Comparison of ENCODE assay signal across 9 cellular contexts in genomic region chr15:63276342-63277043, GRCh38. TPM values are rescaled to one million over a fixed set of nuclear protein-coding genes. Genes with fewer than 3 reads are reported as not detected.
DNase-seq lines count a peak whose midpoint lies in the region; ATAC-seq, FAIRE-seq and TF ChIP-seq lines count a peak whose summit lies in the region.
"Had no signal": no experiment of that assay in that cellular context is flagged by ENCODE, and none has a peak within 500 bp of the region (broad histone marks: within the 10 kb centered on the region; RNA-seq: fewer than 3 reads in every experiment).

No MANE protein-coding gene starts in this region.

- CTCF ChIA-PET in OCI-LY7 (lab: Charles Lee; ENCODE audit: unreplicated experiment), result interaction anchor here (1.4 kb wide), 1 partner anchor 12 kb away, joined by 4 read pairs; no protein-coding TSS in a partner anchor
- CTCF ChIA-PET in endothelial cell of umbilical vein (lab: Charles Lee), result interaction anchor here (0.7 to 3.8 kb wide), 8 partner anchors 21 to 229 kb away, joined by 3 to 12 read pairs (median 4); partner anchors contain the start of gene RPS27L

- H3K9me2 ChIP-seq in OCI-LY7 (ENCODE audit: insufficient read depth, low read length), result no peaks in the 10 kb centered on the region

- H3K4me3 ChIP-seq in OCI-LY7 (ENCODE audit: low read depth, low read length, poor library complexity, severe bottlenecking) (peak overlapping the region; percentile 68), endothelial cell of umbilical vein (replicated peaks in 1 of 3; ENCODE audit: insufficient read depth in 1 of 3, low read depth in 1 of 3, low read length in 3 of 3) (peak overlapping the region; percentile 31 to 85 (median 60))

- H3K4me1 Mint-ChIP-seq in neural crest cell, result peaks cover 32% of the 10 kb centered on the region

- POLR2A ChIA-PET in OCI-LY7 (lab: Charles Lee), result interaction anchor here (0.7 to 2.4 kb wide), 5 partner anchors 10 to 119 kb away, joined by 3 to 8 read pairs (median 5); partner anchors contain the start of gene RPS27L
- POLR2A ChIA-PET in endothelial cell of umbilical vein (lab: Charles Lee), result interaction anchor here (0.7 to 1.1 kb wide), 4 partner anchors 32 to 165 kb away, joined by 4 to 9 read pairs (median 4); no protein-coding TSS in a partner anchor

- H3K27me3 Mint-ChIP-seq in neural crest cell (ENCODE audit: low read depth), result no peaks in the 10 kb centered on the region

- FAIRE-seq in endothelial cell of umbilical vein (lab: Jason Lieb, UNC), result no peak

- H3K9me3 ChIP-seq in OCI-LY7 (ENCODE audit: low read length), result no peaks in the 10 kb centered on the region
- H3K9me3 ChIP-seq in endothelial cell of umbilical vein (replicated peaks; ENCODE audit: control insufficient read depth, insufficient read depth, low read length), result no peaks in the 10 kb centered on the region

- no peaks in the 10 kb centered on the region for H3K27me3 ChIP-seq in endothelial cell of umbilical vein (ENCODE audit: control insufficient read depth in 2 of 2, insufficient read depth in 2 of 2, low read length in 2 of 2)

- no peak overlapping the region for H3K27ac Mint-ChIP-seq in neural crest cell (ENCODE audit: unreplicated experiment)

- H3K4me1 ChIP-seq in OCI-LY7 (ENCODE audit: insufficient read depth, low read length, poor library complexity, severe bottlenecking), result peaks cover 12% of the 10 kb centered on the region
- H3K4me1 ChIP-seq in endothelial cell of umbilical vein (ENCODE audit: control insufficient read depth, extremely low read depth, insufficient read depth, low read length), result peaks cover 9% of the 10 kb centered on the region

- peak overlapping the region; percentile 82 for H3K4me2 ChIP-seq in OCI-LY7 (ENCODE audit: low read length)
- peak overlapping the region; percentile 71 for H3K4me2 ChIP-seq in endothelial cell of umbilical vein (ENCODE audit: insufficient read depth, low read length)

- peak; percentile 28 for DNase-seq in DMS 273 (lab: John Stamatoyannopoulos, UW; ENCODE audit: unreplicated experiment)
- no peak for DNase-seq in DMS 273 treated with DMSO at 0.1 percent for 48 hours (lab: John Stamatoyannopoulos, UW)
- DNase-seq in OCI-LY7 (ENCODE audit: low spot score), result no peak
- no peak for DNase-seq in endothelial cell of umbilical vein (ENCODE audit: low read depth, low spot score)
- no peak for DNase-seq in neural crest cell (ENCODE audit: low read depth, low spot score)
- no peak for DNase-seq in COLO829 (ENCODE audit: low spot score)
- DNase-seq in stimulated activated CD4-positive, alpha-beta T cell treated with anti-CD3 and anti-CD28 coated beads, Interleukin-15, amount 100 ng/mL, for 24 hours, result no peak

- ATAC-seq in GM21737 (IDR thresholded peaks at IDR 0.05; ENCODE audit: unreplicated experiment), result no peak

- intact Hi-C loops in OCI-LY7 (cut with micrococcal nuclease; ENCODE audit: unreplicated experiment), result loop anchor here (2.0 to 5.0 kb wide), 4 partner anchors 86 to 229 kb away; partner anchors contain the start of genes LACTB and RPS27L
- intact Hi-C loops in endothelial cell of umbilical vein (cut with micrococcal nuclease), result loop anchor here (1.0 to 2.0 kb wide), 4 partner anchors 32 to 154 kb away; partner anchors contain the start of genes RAB8B and RPS27L

- H4K20me1 ChIP-seq in OCI-LY7 (ENCODE audit: insufficient read depth, low read length) (no peaks in the 10 kb centered on the region), endothelial cell of umbilical vein (replicated peaks; ENCODE audit: control insufficient read depth, extremely low read depth, insufficient read depth, low read length) (no peaks in the 10 kb centered on the region)

- H3K36me3 ChIP-seq in OCI-LY7 (ENCODE audit: insufficient read depth, low read length) (peaks cover 6% of the 10 kb centered on the region; the same call in 1 of the 2 replicates), endothelial cell of umbilical vein (ENCODE audit: control insufficient read depth in 2 of 2, extremely low read depth in 1 of 2, insufficient read depth in 2 of 2, low read length in 2 of 2) (no peaks in the 10 kb centered on the region)

- H3K36me3 Mint-ChIP-seq in neural crest cell (ENCODE audit: low read depth), result peaks cover 8% of the 10 kb centered on the region

- peaks cover 4% of the 10 kb centered on the region for H3K9me3 Mint-ChIP-seq in neural crest cell

- TF ChIP-seq POLR2A in endothelial cell of umbilical vein (IDR thresholded peaks at IDR 0.05; ENCODE audit: low read depth, low read length), result no peak

- peak overlapping the region; percentile 90 for H3K9ac ChIP-seq in endothelial cell of umbilical vein (replicated peaks; ENCODE audit: extremely low read depth, insufficient read depth, low read length)

- peak overlapping the region; percentile 97 for H3K4me3 Mint-ChIP-seq in neural crest cell

- H3K9me1 ChIP-seq in endothelial cell of umbilical vein (replicated peaks; ENCODE audit: control insufficient read depth, extremely low read depth, insufficient read depth, low read length), result no peaks in the 10 kb centered on the region

- BruUV-seq in OCI-LY7 (replicated peaks; lab: Mats Ljungman, UMichigan), result TSS peak; percentile 69
- TSS peak; percentile 90 for BruUV-seq in endothelial cell of umbilical vein (replicated peaks; lab: Mats Ljungman, UMichigan)

- dilution Hi-C loops in endothelial cell of umbilical vein (cut with MboI; ENCODE audit: extremely low pct_ligation_motif_present, low sequenced_read_pairs), result no loop called here

- TF ChIP-seq CTCF in OCI-LY7 (conservative IDR thresholded peaks at IDR 0.05; ENCODE audit: low read length) (no peak), endothelial cell of umbilical vein (IDR thresholded peaks at IDR 0.05; ENCODE audit: extremely low read depth in 1 of 2, insufficient read depth in 1 of 2, low read depth in 1 of 2, low read length in 2 of 2) (no peak), neural crest cell (conservative IDR thresholded peaks at IDR 0.05) (no peak)

- peak overlapping the region; percentile 4 for H3K27ac ChIP-seq in OCI-LY7 (ENCODE audit: low read depth, low read length, poor library complexity, severe bottlenecking)
- peak overlapping the region; percentile 33 for H3K27ac ChIP-seq in endothelial cell of umbilical vein (ENCODE audit: insufficient read depth, low read depth, low read length)
- H3K27ac ChIP-seq: 22Rv1 had no signal

- H2AFZ ChIP-seq in OCI-LY7 (ENCODE audit: low read length), result peak overlapping the region; percentile 93
- peak overlapping the region; percentile 89 for H2AFZ ChIP-seq in endothelial cell of umbilical vein (ENCODE audit: low read depth, low read length)

- H3K79me2 ChIP-seq in OCI-LY7 (ENCODE audit: insufficient read depth, low read depth, low read length), result no peaks in the 10 kb centered on the region
- H3K79me2 ChIP-seq in endothelial cell of umbilical vein (ENCODE audit: control insufficient read depth, insufficient read depth, low read length), result no peaks in the 10 kb centered on the region

TF ChIP-seq in endothelial cell of umbilical vein, 7 proteins besides CTCF, POLR2A, EP300 and RAD21:
- TF ChIP-seq GATA2 (IDR thresholded peaks at IDR 0.05; ENCODE audit: insufficient read depth, insufficient read length, low read depth, low read length), result no peak
- TF ChIP-seq EZH2 (IDR thresholded peaks at IDR 0.05; ENCODE audit: borderline replicate concordance, low read depth, low read length, severe bottlenecking), result no peak
- TF ChIP-seq MYC (IDR thresholded peaks at IDR 0.05; ENCODE audit: low read depth, low read length), result no peak
- no peak for TF ChIP-seq POLR2AphosphoS5 (IDR thresholded peaks at IDR 0.05; ENCODE audit: insufficient read depth, low read depth, low read length)
- no peak for TF ChIP-seq JUN (IDR thresholded peaks at IDR 0.05; ENCODE audit: borderline replicate concordance, insufficient read depth, insufficient read length, low read depth)
- TF ChIP-seq MAX (IDR thresholded peaks at IDR 0.05; ENCODE audit: insufficient read depth, insufficient read length), result no peak
- no peak for TF ChIP-seq FOS (IDR thresholded peaks at IDR 0.05; ENCODE audit: borderline replicate concordance, insufficient read depth, low read length)

RNA-seq across cellular contexts. Expression of gene APH1B, which starts 0.9 kb away (rescaled TPM):
- 6.1 and 8.3 TPM in 2 replicates for total RNA-seq in OCI-LY7 (2014; rRNA removed; shearing (Covaris generic))
- total RNA-seq in OCI-LY7 (2022), result 24.1 and 25.5 TPM in 2 replicates
- total RNA-seq in endothelial cell of umbilical vein, result 24.6 and 28.8 TPM in 2 replicates
- polyA plus RNA-seq in endothelial cell of umbilical vein, result 14.0 and 14.6 TPM in 2 replicates
- polyA plus RNA-seq in endothelial cell of umbilical vein (2011; cell fraction: cytosol; rRNA removed), result 7.7 and 8.3 TPM in 2 replicates
- 17.3 and 20.7 TPM in 2 replicates for polyA plus RNA-seq in endothelial cell of umbilical vein (2011; cell fraction: nucleus; rRNA removed)
- polyA plus RNA-seq in endothelial cell of umbilical vein (2012), result 9.5 and 14.2 TPM in 2 replicates
- polyA minus RNA-seq in endothelial cell of umbilical vein, result 21.7 and 27.9 TPM in 2 replicates
- polyA minus RNA-seq in endothelial cell of umbilical vein (2011; cell fraction: cytosol; rRNA and poly(A)+ RNA removed), result not detected
- polyA minus RNA-seq in endothelial cell of umbilical vein (2011; cell fraction: nucleus; rRNA and poly(A)+ RNA removed), result 19.2 and 31.2 TPM in 2 replicates
- 18.1 and 18.5 TPM in 2 replicates for total RNA-seq in neural crest cell
